ENCODE assay signal across 8 cellular contexts in genomic region chr19:18594096-18594823, GRCh38. TPM values are rescaled to one million over a fixed set of nuclear protein-coding genes. Genes with fewer than 3 reads are reported as not detected.
DNase-seq lines count a peak whose midpoint lies in the region; ATAC-seq and TF ChIP-seq lines count a peak whose summit lies in the region.

No MANE protein-coding gene starts in this region.

- H3K4me1 ChIP-seq in NT2/D1 (ENCODE audit: insufficient read depth, insufficient read length), result peaks cover 20% of the 10 kb centered on the region
- H3K4me1 ChIP-seq in muscle layer of colon (ENCODE audit: insufficient read depth, low read length), result peaks cover 16% of the 10 kb centered on the region

- ATAC-seq in HG03139 (IDR thresholded peaks at IDR 0.05; ENCODE audit: unreplicated experiment) (peak; percentile 46), HG03460 (IDR thresholded peaks at IDR 0.05; ENCODE audit: unreplicated experiment) (no peak)

- TF ChIP-seq CTCF in epithelial cell of proximal tubule (conservative IDR thresholded peaks at IDR 0.05; ENCODE audit: low read depth, low read length), result peak; percentile 62

- in situ Hi-C loops in G401 (cut with HindIII; ENCODE audit: low sequenced_read_pairs), result no loop called here

- H3K36me3 ChIP-seq in NT2/D1 (ENCODE audit: insufficient read depth, insufficient read length, low read length), result peaks cover 16% of the 10 kb centered on the region
- H3K36me3 ChIP-seq in muscle layer of colon (ENCODE audit: insufficient read depth, low read length), result peaks cover 7% of the 10 kb centered on the region

- H3K27me3 ChIP-seq in NT2/D1 (ENCODE audit: insufficient read depth, insufficient read length) (peaks cover 4% of the 10 kb centered on the region), muscle layer of colon (ENCODE audit: control insufficient read depth in 1 of 2, insufficient read depth in 2 of 2, low read length in 2 of 2) (peaks cover 0 to 31% of the 10 kb centered on the region in 2 donors)

- DNase-seq in G401 (ENCODE audit: low spot score) (peak; percentile 62), NT2/D1 (ENCODE audit: low read depth, low spot score) (peak; percentile 66), activated T-cell treated with anti-CD3 and anti-CD28 coated beads for 1 hour (ENCODE audit: low read depth) (peak; percentile 70), epithelial cell of proximal tubule (ENCODE audit: low read depth) (no peak)
- peak; percentile 54 to 56 for DNase-seq in stimulated activated CD8-positive, alpha-beta memory T cell treated with anti-CD3 and anti-CD28 coated beads, Interleukin-7, amount 100 ng/mL, for 1 hour (ENCODE audit: low read depth in 2 of 2)

- no peaks in the 10 kb centered on the region for H3K9me3 ChIP-seq in NT2/D1 (ENCODE audit: insufficient read depth, low read length)
- H3K9me3 ChIP-seq in muscle layer of colon (ENCODE audit: low read length), result no peaks in the 10 kb centered on the region

- H3K27ac ChIP-seq in muscle layer of colon (ENCODE audit: low read depth, low read length), result no peak overlapping the region

- peak overlapping the region; percentile 19 for H3K4me3 ChIP-seq in NT2/D1 (ENCODE audit: insufficient read length, low read depth)
- H3K4me3 ChIP-seq in epithelial cell of proximal tubule (ENCODE audit: low read depth, low read length), result peak overlapping the region; percentile 46
- H3K4me3 ChIP-seq in muscle layer of colon (ENCODE audit: low read depth in 1 of 2, low read length in 2 of 2), result peak overlapping the region; percentile 6 to 50

- H3K9ac ChIP-seq in NT2/D1 (ENCODE audit: insufficient read length, low read depth), result peak overlapping the region; percentile 66
- peak overlapping the region; percentile 33 for H3K9ac ChIP-seq in muscle layer of colon (ENCODE audit: low read length)

RNA-seq across cellular contexts. Expression of gene REX1BD, which starts 5.7 kb away (rescaled TPM):
- 50.0 and 100 TPM in 2 replicates for total RNA-seq in G401 (2014; rRNA removed; shearing (Covaris generic))
- 141 and 167 TPM in 2 replicates for total RNA-seq in epithelial cell of proximal tubule

RNA-seq across cellular contexts. Expression of gene CRLF1, which starts 12.3 kb away (rescaled TPM):
- 148 and 169 TPM in 2 replicates for total RNA-seq in G401 (2014; rRNA removed; shearing (Covaris generic))
- total RNA-seq in epithelial cell of proximal tubule, result 0.58 TPM in 1 of 2 replicates, not detected in the other

RNA-seq across cellular contexts. Expression of gene TMEM59L, which starts 18.4 kb away (rescaled TPM):
- total RNA-seq in G401 (2014; rRNA removed; shearing (Covaris generic)), result 2.5 and 4.1 TPM in 2 replicates
- 0.23 TPM in 1 of 2 replicates, not detected in the other for total RNA-seq in epithelial cell of proximal tubule

RNA-seq across cellular contexts. Expression of gene UBA52, which starts 22.6 kb away (rescaled TPM):
- total RNA-seq in G401 (2014; rRNA removed; shearing (Covaris generic)), result 833 and 855 TPM in 2 replicates
- total RNA-seq in epithelial cell of proximal tubule, result 1,133 and 1,698 TPM in 2 replicates

RNA-seq across cellular contexts. Expression of gene KXD1, which starts 36.6 kb away (rescaled TPM):
- 84.9 and 95.9 TPM in 2 replicates for total RNA-seq in G401 (2014; rRNA removed; shearing (Covaris generic))
- total RNA-seq in epithelial cell of proximal tubule, result 128 and 207 TPM in 2 replicates

Comparison
In these comparisons a context has a peak if more than half of its experiments do, and no peak if none do; other contexts are left out.
1. RNA of gene CRLF1, which starts 12.3 kb away (total RNA-seq): 148 to 169 TPM in G401; 0.58 TPM in epithelial cell of proximal tubule; every median in the first group is over 10 times any median in the second.
2. Peak in every context shown above with its lines, with median percentiles within 50 percentile points of each other: H3K4me3 ChIP-seq.